Comparison of ENCODE assay signal across 9 cellular contexts in the genomic region with DNA sequence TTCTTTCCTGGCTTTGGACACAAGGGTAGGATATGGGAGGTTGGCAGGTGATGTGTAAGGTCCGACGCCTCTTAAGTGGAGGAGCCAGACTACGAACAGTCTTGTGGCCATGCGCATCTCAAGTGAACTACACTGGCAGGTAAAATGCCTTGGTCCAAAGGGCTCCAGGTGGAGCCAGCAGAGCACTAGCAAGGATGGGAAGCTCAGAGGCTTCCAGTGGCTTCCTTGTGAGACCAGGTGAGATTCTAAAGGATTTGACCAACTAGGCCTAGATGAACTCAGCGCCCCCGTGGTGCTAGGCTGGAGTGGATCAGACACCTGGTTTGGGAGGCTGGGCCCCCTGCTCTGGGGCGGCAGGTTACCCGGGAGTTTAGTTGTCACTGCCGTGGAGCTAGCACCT. TPM values are rescaled to one million over a fixed set of nuclear protein-coding genes. Genes with fewer than 3 reads are reported as not detected.
DNase-seq lines count a peak whose midpoint lies in the region; ATAC-seq lines count a peak whose summit lies in the region.
"Had no signal": no experiment of that assay in that cellular context is flagged by ENCODE, and none has a peak within 500 bp of the region (broad histone marks: within the 10 kb centered on the region; RNA-seq: fewer than 3 reads in every experiment).

No MANE protein-coding gene starts in this region.

- H3K27ac ChIP-seq in iPS DF 6.9 (ENCODE audit: low read length): no peak overlapping the region

- DNase-seq in DMS 273 (lab: John Stamatoyannopoulos, UW; ENCODE audit: unreplicated experiment) (peak; percentile 55), DMS 273 treated with DMSO at 0.1 percent for 48 hours (lab: John Stamatoyannopoulos, UW) (no peak), iPS DF 6.9 (ENCODE audit: low read depth, low spot score) (no peak), SHP77 (lab: John Stamatoyannopoulos, UW) (no peak)
- DNase-seq in activated CD4-positive, alpha-beta memory T cell treated with anti-CD3 and anti-CD28 coated beads, Interleukin-2, amount 10 ng/mL, durations not matched to agents 7 days and 5 days: no peak
- peak in 1 of 2 donors; percentile 61 for DNase-seq in stimulated activated effector memory CD8-positive, alpha-beta T cell treated with anti-CD3 and anti-CD28 coated beads, Interleukin-12 subunit alpha, Interleukin-12 subunit beta, amount 100 ng/mL, for 72 hours (ENCODE audit: low spot score in 2 of 2)

- H3K4me3 Mint-ChIP-seq in activated CD4-positive, alpha-beta memory T cell treated with anti-CD3 and anti-CD28 coated beads, Interleukin-2, amount 10 ng/mL, durations not matched to agents 7 days and 5 days: peak overlapping the region; percentile 84
- H3K4me3 Mint-ChIP-seq in stimulated activated effector memory CD8-positive, alpha-beta T cell treated with anti-CD3 and anti-CD28 coated beads, Interleukin-12 subunit alpha, Interleukin-12 subunit beta, amount 100 ng/mL, for 72 hours: peak overlapping the region; percentile 82

- POLR2A ChIA-PET in activated CD4-positive, alpha-beta memory T cell treated with anti-CD3 and anti-CD28 coated beads, Interleukin-2, amount 10 ng/mL, durations not matched to agents 7 days and 5 days (lab: Charles Lee): interaction anchor here (1.0 to 9.7 kb wide), 15 partner anchors 8 to 249 kb away, joined by 3 to 149 read pairs (median 10); a partner anchor contains a TSS

- no peaks in the 10 kb centered on the region for H3K27me3 ChIP-seq in iPS DF 6.9 (ENCODE audit: control insufficient read depth, insufficient read depth, low read length)

- WGBS in iPS DF 6.9 (ENCODE audit: insufficient coverage, insufficient read length): no CpG with 5 or more reads among the region's 9 CpGs

- peaks cover 52% of the 10 kb centered on the region for H3K4me1 Mint-ChIP-seq in activated CD4-positive, alpha-beta memory T cell treated with anti-CD3 and anti-CD28 coated beads, Interleukin-2, amount 10 ng/mL, durations not matched to agents 7 days and 5 days
- peaks cover 49% of the 10 kb centered on the region for H3K4me1 Mint-ChIP-seq in stimulated activated effector memory CD8-positive, alpha-beta T cell treated with anti-CD3 and anti-CD28 coated beads, Interleukin-12 subunit alpha, Interleukin-12 subunit beta, amount 100 ng/mL, for 72 hours

- peaks cover 50% of the 10 kb centered on the region for H3K36me3 Mint-ChIP-seq in activated CD4-positive, alpha-beta memory T cell treated with anti-CD3 and anti-CD28 coated beads, Interleukin-2, amount 10 ng/mL, durations not matched to agents 7 days and 5 days (ENCODE audit: low read depth)
- H3K36me3 Mint-ChIP-seq in stimulated activated effector memory CD8-positive, alpha-beta T cell treated with anti-CD3 and anti-CD28 coated beads, Interleukin-12 subunit alpha, Interleukin-12 subunit beta, amount 100 ng/mL, for 72 hours: peaks cover 54% of the 10 kb centered on the region

- no peaks in the 10 kb centered on the region for H3K9me3 ChIP-seq in iPS DF 6.9 (ENCODE audit: control insufficient read depth, insufficient read depth, low read length)

- H3K9me3 Mint-ChIP-seq in activated CD4-positive, alpha-beta memory T cell treated with anti-CD3 and anti-CD28 coated beads, Interleukin-2, amount 10 ng/mL, durations not matched to agents 7 days and 5 days: no peaks in the 10 kb centered on the region
- H3K9me3 Mint-ChIP-seq in stimulated activated effector memory CD8-positive, alpha-beta T cell treated with anti-CD3 and anti-CD28 coated beads, Interleukin-12 subunit alpha, Interleukin-12 subunit beta, amount 100 ng/mL, for 72 hours: no peaks in the 10 kb centered on the region

- no peaks in the 10 kb centered on the region for H3K27me3 Mint-ChIP-seq in activated CD4-positive, alpha-beta memory T cell treated with anti-CD3 and anti-CD28 coated beads, Interleukin-2, amount 10 ng/mL, durations not matched to agents 7 days and 5 days

- peak overlapping the region; percentile 92 for H3K27ac Mint-ChIP-seq in activated CD4-positive, alpha-beta memory T cell treated with anti-CD3 and anti-CD28 coated beads, Interleukin-2, amount 10 ng/mL, durations not matched to agents 7 days and 5 days
- H3K27ac Mint-ChIP-seq in stimulated activated effector memory CD8-positive, alpha-beta T cell treated with anti-CD3 and anti-CD28 coated beads, Interleukin-12 subunit alpha, Interleukin-12 subunit beta, amount 100 ng/mL, for 72 hours: peak overlapping the region; percentile 94

- CTCF ChIA-PET in activated CD4-positive, alpha-beta memory T cell treated with anti-CD3 and anti-CD28 coated beads, Interleukin-2, amount 10 ng/mL, durations not matched to agents 7 days and 5 days (lab: Charles Lee): interaction anchor here (0.8 to 2.6 kb wide), 3 partner anchors 22 to 183 kb away, joined by 3 to 12 read pairs (median 10); a partner anchor contains a TSS

- peak overlapping the region; percentile 92; the same call in 1 of the 2 replicates for H3K4me3 ChIP-seq in iPS DF 6.9 (ENCODE audit: low read length)

- no peaks in the 10 kb centered on the region for H3K4me1 ChIP-seq in iPS DF 6.9 (ENCODE audit: control insufficient read depth, insufficient read depth, low read length)

- no peak for ATAC-seq in stimulated activated effector memory CD8-positive, alpha-beta T cell treated with anti-CD3 and anti-CD28 coated beads, Interleukin-12 subunit alpha, Interleukin-12 subunit beta, amount 100 ng/mL, for 72 hours
- ATAC-seq in GM19452 (IDR thresholded peaks at IDR 0.05; ENCODE audit: unreplicated experiment) (no peak), HG02884 (IDR thresholded peaks at IDR 0.05; ENCODE audit: unreplicated experiment) (no peak)

- peaks cover 18% of the 10 kb centered on the region for H3K36me3 ChIP-seq in iPS DF 6.9 (ENCODE audit: control insufficient read depth, insufficient read depth, low read length)

RNA-seq across cellular contexts. Expression of a gene that starts 1.0 kb away (rescaled TPM):
- 1,000 to 10,000 TPM; 2,364 to 2,405 TPM for total RNA-seq in activated CD4-positive, alpha-beta memory T cell treated with anti-CD3 and anti-CD28 coated beads, Interleukin-2, amount 10 ng/mL, durations not matched to agents 7 days and 5 days

RNA-seq across cellular contexts. Expression of a gene that starts 1.0 kb away (rescaled TPM):
- total RNA-seq in activated CD4-positive, alpha-beta memory T cell treated with anti-CD3 and anti-CD28 coated beads, Interleukin-2, amount 10 ng/mL, durations not matched to agents 7 days and 5 days: not detected
- total RNA-seq: SK-MEL-5 had no signal

RNA-seq across cellular contexts. Expression of a gene that starts 6.2 kb away (rescaled TPM):
- total RNA-seq in activated CD4-positive, alpha-beta memory T cell treated with anti-CD3 and anti-CD28 coated beads, Interleukin-2, amount 10 ng/mL, durations not matched to agents 7 days and 5 days: 10 to 100 TPM; 27.7 to 28.7 TPM

RNA-seq across cellular contexts. Expression of a gene that starts 6.3 kb away (rescaled TPM):
- 100 to 1,000 TPM; 131 to 138 TPM for total RNA-seq in activated CD4-positive, alpha-beta memory T cell treated with anti-CD3 and anti-CD28 coated beads, Interleukin-2, amount 10 ng/mL, durations not matched to agents 7 days and 5 days

RNA-seq across cellular contexts. Expression of a gene that starts 11.1 kb away (rescaled TPM):
- not detected for total RNA-seq in activated CD4-positive, alpha-beta memory T cell treated with anti-CD3 and anti-CD28 coated beads, Interleukin-2, amount 10 ng/mL, durations not matched to agents 7 days and 5 days
- total RNA-seq: SK-MEL-5 had no signal
